ENCODE assay signal across 23 cellular contexts in genomic region chr15:99763827-99764226, GRCh38. TPM values are rescaled to one million over a fixed set of nuclear protein-coding genes. Genes with fewer than 3 reads are reported as not detected.
DNase-seq lines count a peak whose midpoint lies in the region; ATAC-seq, FAIRE-seq and TF ChIP-seq lines count a peak whose summit lies in the region.
"Had no signal": no experiment of that assay in that cellular context is flagged by ENCODE, and none has a peak within 500 bp of the region (broad histone marks: within the 10 kb centered on the region; RNA-seq: fewer than 3 reads in every experiment).

No MANE protein-coding gene starts in this region.

- no peaks in the 10 kb centered on the region for H3K27me3 Mint-ChIP-seq in stimulated activated memory B cell treated with anti-CD40 and anti-IgM and Interleukin-4, amounts not matched to agents 10 μg/mL and 1 μg/mL and 100 μg/mL, for 72 hours
- no peaks in the 10 kb centered on the region for H3K27me3 Mint-ChIP-seq in GM23338 (ENCODE audit: insufficient read depth, low read depth, poor library complexity)
- H3K27me3 Mint-ChIP-seq: B cell, T-cell had no signal

- no peak overlapping the region for H3K27ac Mint-ChIP-seq in stimulated activated memory B cell treated with anti-CD40 and anti-IgM and Interleukin-4, amounts not matched to agents 10 μg/mL and 1 μg/mL and 100 μg/mL, for 72 hours
- no peak overlapping the region for H3K27ac Mint-ChIP-seq in GM23338
- H3K27ac Mint-ChIP-seq: B cell; CD8-positive, alpha-beta T cell; T-cell had no signal

- H4K20me1 ChIP-seq in GM23338 (replicated peaks; ENCODE audit: insufficient read depth) = no peaks in the 10 kb centered on the region
- H4K20me1 ChIP-seq in mammary epithelial cell (ENCODE audit: insufficient read depth, low read length) = no peaks in the 10 kb centered on the region

- no peak for TF ChIP-seq CTCF in GM23338 (conservative IDR thresholded peaks at IDR 0.05; ENCODE audit: low read depth in 2 of 2)
- no peak for TF ChIP-seq CTCF in mammary epithelial cell (conservative IDR thresholded peaks at IDR 0.05 in 1 of 2, IDR thresholded peaks at IDR 0.05 in 1 of 2; ENCODE audit: extremely low read depth in 1 of 2, insufficient read depth in 1 of 2, low read depth in 1 of 2, low read length in 2 of 2)

- ATAC-seq in GM18907 (IDR thresholded peaks at IDR 0.05; ENCODE audit: unreplicated experiment) (peak; percentile 63), HG02610 (IDR thresholded peaks at IDR 0.05; ENCODE audit: unreplicated experiment) (peak; percentile 63), HG03457 (IDR thresholded peaks at IDR 0.05; ENCODE audit: unreplicated experiment) (peak; percentile 78), GM23338 (no peak)
- peak; percentile 63 for ATAC-seq in stimulated activated memory B cell treated with anti-CD40 and anti-IgM and Interleukin-4, amounts not matched to agents 10 μg/mL and 1 μg/mL and 100 μg/mL, for 72 hours
- ATAC-seq: CD8-positive, alpha-beta T cell; Right ventricle myocardium inferior; T-cell had no signal

- H3F3A ChIP-seq in GM23338 (replicated peaks; ENCODE audit: low read depth) = no peaks in the 10 kb centered on the region

- H2AFZ ChIP-seq in GM23338 (no peak overlapping the region), mammary epithelial cell (ENCODE audit: low read depth, low read length) (no peak overlapping the region)
- H2AFZ ChIP-seq: PC-9 had no signal

- no peaks in the 10 kb centered on the region for H3K9me2 ChIP-seq in GM23338 (ENCODE audit: insufficient read depth)

- no TSS peak for BruUV-seq in mammary epithelial cell (replicated peaks; lab: Mats Ljungman, UMichigan)

- in situ Hi-C loops in mammary epithelial cell (cut with MboI; ENCODE audit: low sequenced_read_pairs in 2 of 2) = no loop called here

- no peak overlapping the region for H3K4me3 Mint-ChIP-seq in stimulated activated memory B cell treated with anti-CD40 and anti-IgM and Interleukin-4, amounts not matched to agents 10 μg/mL and 1 μg/mL and 100 μg/mL, for 72 hours
- H3K4me3 Mint-ChIP-seq in GM23338 = no peak overlapping the region
- H3K4me3 Mint-ChIP-seq: B cell; CD8-positive, alpha-beta T cell; T-cell had no signal

- no peak overlapping the region for H3K4me3 ChIP-seq in GM23338
- no peak overlapping the region for H3K4me3 ChIP-seq in small intestine (ENCODE audit: low read depth in 1 of 2, low read length in 2 of 2)
- no peak overlapping the region for H3K4me3 ChIP-seq in mammary epithelial cell (replicated peaks in 1 of 3; ENCODE audit: insufficient read depth in 1 of 3, low read depth in 2 of 3, low read length in 3 of 3)
- H3K4me3 ChIP-seq: PC-9, SJSA1 had no signal

- H3K27ac ChIP-seq in GM23338 (ENCODE audit: low read depth) (no peak overlapping the region), small intestine (ENCODE audit: low read depth in 1 of 2, low read length in 1 of 2) (no peak overlapping the region), mammary epithelial cell (ENCODE audit: insufficient read depth, low read depth, low read length) (no peak overlapping the region)
- H3K27ac ChIP-seq: C4-2B, PC-9, SJSA1 had no signal

- no peaks in the 10 kb centered on the region for H3K4me1 Mint-ChIP-seq in stimulated activated memory B cell treated with anti-CD40 and anti-IgM and Interleukin-4, amounts not matched to agents 10 μg/mL and 1 μg/mL and 100 μg/mL, for 72 hours
- no peaks in the 10 kb centered on the region for H3K4me1 Mint-ChIP-seq in GM23338
- H3K4me1 Mint-ChIP-seq: T-cell had no signal

- H3K9me3 Mint-ChIP-seq in stimulated activated memory B cell treated with anti-CD40 and anti-IgM and Interleukin-4, amounts not matched to agents 10 μg/mL and 1 μg/mL and 100 μg/mL, for 72 hours = no peaks in the 10 kb centered on the region
- no peaks in the 10 kb centered on the region for H3K9me3 Mint-ChIP-seq in GM23338
- H3K9me3 Mint-ChIP-seq: CD8-positive, alpha-beta T cell; T-cell had no signal

- CTCF ChIA-PET in mammary epithelial cell (lab: Charles Lee; ENCODE audit: low non-redundant PET) = no interaction called here

- WGBS in small intestine, 3 donors = 71 to 78% (median 72%) methylated on average over 2 of the region's 2 CpGs
- WGBS in mammary epithelial cell (ENCODE audit: low coverage, missing lambda C conversion rate) = 83% methylated on average over 2 of the region's 2 CpGs

- dilution Hi-C loops in mammary epithelial cell (cut with HindIII; ENCODE audit: low sequenced_read_pairs) = no loop called here

- intact Hi-C loops in mammary epithelial cell (cut with micrococcal nuclease) = no loop called here

- no peak overlapping the region for H3K9ac ChIP-seq in mammary epithelial cell (ENCODE audit: insufficient read depth, low read length)

- no peak overlapping the region for H3K4me2 ChIP-seq in GM23338
- no peak overlapping the region for H3K4me2 ChIP-seq in mammary epithelial cell (ENCODE audit: insufficient read depth, low read depth, low read length)
- H3K4me2 ChIP-seq: PC-9 had no signal

- H3K79me2 ChIP-seq in GM23338 (replicated peaks; ENCODE audit: insufficient read depth) (no peaks in the 10 kb centered on the region), mammary epithelial cell (ENCODE audit: insufficient read depth, low read length) (no peaks in the 10 kb centered on the region)

- H3K36me3 Mint-ChIP-seq in stimulated activated memory B cell treated with anti-CD40 and anti-IgM and Interleukin-4, amounts not matched to agents 10 μg/mL and 1 μg/mL and 100 μg/mL, for 72 hours = no peaks in the 10 kb centered on the region
- H3K36me3 Mint-ChIP-seq in GM23338 (ENCODE audit: low read depth) = no peaks in the 10 kb centered on the region
- H3K36me3 Mint-ChIP-seq: CD8-positive, alpha-beta T cell; T-cell had no signal

- no peaks in the 10 kb centered on the region for H3K4me1 ChIP-seq in GM23338 (ENCODE audit: insufficient read depth)
- H3K4me1 ChIP-seq in small intestine (ENCODE audit: control insufficient read depth in 2 of 2, insufficient read depth in 1 of 2, low read depth in 1 of 2, low read length in 1 of 2) = no peaks in the 10 kb centered on the region
- H3K4me1 ChIP-seq in mammary epithelial cell (ENCODE audit: insufficient read depth, low read length) = no peaks in the 10 kb centered on the region
- H3K4me1 ChIP-seq: Caco-2, SJSA1 had no signal

- H3K9me3 ChIP-seq in small intestine (ENCODE audit: control insufficient read depth, low read depth) = no peaks in the 10 kb centered on the region
- no peaks in the 10 kb centered on the region for H3K9me3 ChIP-seq in mammary epithelial cell (replicated peaks; ENCODE audit: insufficient read depth, low read length)
- H3K9me3 ChIP-seq: Caco-2, SJSA1 had no signal

- DNase-seq in GM23338 (ENCODE audit: low spot score) (no peak), small intestine (no peak), hippocampal formation (lab: John Stamatoyannopoulos, UW) (no peak), mammary epithelial cell (no peak)
- DNase-seq: Caco-2; CD8-positive, alpha-beta T cell; H7; IMR-90; KG1; NCI-H1048; NCI-H1694 treated with DMSO at 0.1 percent for 48 hours; NCI-H2227 treated with DMSO at 0.1 percent for 48 hours; PC-9; T-cell had no signal

- no peak for FAIRE-seq in small intestine (lab: Jason Lieb, UNC)
- FAIRE-seq: HTR-8/SVneo had no signal

- H3K36me3 ChIP-seq in GM23338 (ENCODE audit: insufficient read depth) = no peaks in the 10 kb centered on the region
- no peaks in the 10 kb centered on the region for H3K36me3 ChIP-seq in small intestine (ENCODE audit: control insufficient read depth in 2 of 2, insufficient read depth in 2 of 2, low read length in 2 of 2)
- H3K36me3 ChIP-seq in mammary epithelial cell (ENCODE audit: insufficient read depth, low read length) = no peaks in the 10 kb centered on the region
- H3K36me3 ChIP-seq: SJSA1 had no signal

- H3K27me3 ChIP-seq in GM23338 (ENCODE audit: insufficient read depth) = no peaks in the 10 kb centered on the region
- H3K27me3 ChIP-seq in small intestine (ENCODE audit: control insufficient read depth in 2 of 2, insufficient read depth in 2 of 2, low read length in 2 of 2) = no peaks in the 10 kb centered on the region
- H3K27me3 ChIP-seq in mammary epithelial cell (ENCODE audit: insufficient read depth, low read length) = no peaks in the 10 kb centered on the region
- H3K27me3 ChIP-seq: SJSA1 had no signal

RNA-seq across cellular contexts. Expression of gene LYSMD4, which starts 30.6 kb away (rescaled TPM):
- 20.9 and 23.8 TPM in 2 replicates for total RNA-seq in GM23338 (2014; rRNA removed; shearing (Covaris generic))
- 7.5 and 9.8 TPM in 2 replicates for polyA plus RNA-seq in GM23338 (2016; fragmentation: Nextera tagmentation; extraction: Ambion mirVana)
- polyA plus RNA-seq in small intestine = 1 to 10 TPM; 5.4 to 8.9 (median 6.0) TPM
- total RNA-seq in mammary epithelial cell = 10 to 100 TPM; 10.9 to 20.5 TPM
- polyA plus RNA-seq in mammary epithelial cell = 9.6 TPM
- polyA minus RNA-seq in mammary epithelial cell = 3.5 TPM
